Comparison of ENCODE assay signal across 2 cellular contexts in the genomic region with DNA sequence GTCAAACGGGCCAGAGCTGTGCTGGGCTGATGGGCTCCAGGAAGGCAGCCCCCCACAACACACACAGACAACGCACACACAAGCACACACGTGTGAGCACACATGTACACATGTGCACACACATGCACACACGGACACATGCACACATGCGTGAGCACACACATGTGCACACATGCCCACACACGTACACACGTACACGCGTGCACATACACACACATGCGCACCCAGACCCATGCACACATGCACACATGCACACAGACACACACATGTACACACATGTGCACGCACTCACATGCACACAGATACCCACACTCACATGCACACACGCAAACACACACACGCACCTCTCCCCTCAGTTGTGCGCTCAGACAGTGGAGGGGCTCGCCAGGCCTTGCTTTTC.
TF ChIP-seq lines count a peak whose summit lies in the region.

No MANE protein-coding gene starts in this region.

TF ChIP-seq in K562, 482 proteins besides CTCF, POLR2A, EP300 and RAD21:
- peak; percentile 93 for TF ChIP-seq ARID2 (IDR thresholded peaks at IDR 0.05)
- TF ChIP-seq NFRKB (IDR thresholded peaks at IDR 0.05; ENCODE audit: low read depth): peak; percentile 70; the same call in 1 of the 2 replicates
- TF ChIP-seq, protein P1, sequence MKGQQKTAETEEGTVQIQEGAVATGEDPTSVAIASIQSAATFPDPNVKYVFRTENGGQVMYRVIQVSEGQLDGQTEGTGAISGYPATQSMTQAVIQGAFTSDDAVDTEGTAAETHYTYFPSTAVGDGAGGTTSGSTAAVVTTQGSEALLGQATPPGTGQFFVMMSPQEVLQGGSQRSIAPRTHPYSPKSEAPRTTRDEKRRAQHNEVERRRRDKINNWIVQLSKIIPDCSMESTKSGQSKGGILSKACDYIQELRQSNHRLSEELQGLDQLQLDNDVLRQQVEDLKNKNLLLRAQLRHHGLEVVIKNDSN (CRISPR knock-in tag; IDR thresholded peaks at IDR 0.05): peak; percentile 18
- 0 out of 2 replicates have a peak, but pooled peaks have one; percentile 37 for TF ChIP-seq IRF2 (CRISPR knock-in tag; IDR thresholded peaks at IDR 0.05)
- TF ChIP-seq RBM34 (IDR thresholded peaks at IDR 0.05; ENCODE audit: borderline replicate concordance, insufficient read depth, low read length): no peak
- no peak for TF ChIP-seq ZNF717 (CRISPR knock-in tag; IDR thresholded peaks at IDR 0.05)
- TF ChIP-seq, protein P2, sequence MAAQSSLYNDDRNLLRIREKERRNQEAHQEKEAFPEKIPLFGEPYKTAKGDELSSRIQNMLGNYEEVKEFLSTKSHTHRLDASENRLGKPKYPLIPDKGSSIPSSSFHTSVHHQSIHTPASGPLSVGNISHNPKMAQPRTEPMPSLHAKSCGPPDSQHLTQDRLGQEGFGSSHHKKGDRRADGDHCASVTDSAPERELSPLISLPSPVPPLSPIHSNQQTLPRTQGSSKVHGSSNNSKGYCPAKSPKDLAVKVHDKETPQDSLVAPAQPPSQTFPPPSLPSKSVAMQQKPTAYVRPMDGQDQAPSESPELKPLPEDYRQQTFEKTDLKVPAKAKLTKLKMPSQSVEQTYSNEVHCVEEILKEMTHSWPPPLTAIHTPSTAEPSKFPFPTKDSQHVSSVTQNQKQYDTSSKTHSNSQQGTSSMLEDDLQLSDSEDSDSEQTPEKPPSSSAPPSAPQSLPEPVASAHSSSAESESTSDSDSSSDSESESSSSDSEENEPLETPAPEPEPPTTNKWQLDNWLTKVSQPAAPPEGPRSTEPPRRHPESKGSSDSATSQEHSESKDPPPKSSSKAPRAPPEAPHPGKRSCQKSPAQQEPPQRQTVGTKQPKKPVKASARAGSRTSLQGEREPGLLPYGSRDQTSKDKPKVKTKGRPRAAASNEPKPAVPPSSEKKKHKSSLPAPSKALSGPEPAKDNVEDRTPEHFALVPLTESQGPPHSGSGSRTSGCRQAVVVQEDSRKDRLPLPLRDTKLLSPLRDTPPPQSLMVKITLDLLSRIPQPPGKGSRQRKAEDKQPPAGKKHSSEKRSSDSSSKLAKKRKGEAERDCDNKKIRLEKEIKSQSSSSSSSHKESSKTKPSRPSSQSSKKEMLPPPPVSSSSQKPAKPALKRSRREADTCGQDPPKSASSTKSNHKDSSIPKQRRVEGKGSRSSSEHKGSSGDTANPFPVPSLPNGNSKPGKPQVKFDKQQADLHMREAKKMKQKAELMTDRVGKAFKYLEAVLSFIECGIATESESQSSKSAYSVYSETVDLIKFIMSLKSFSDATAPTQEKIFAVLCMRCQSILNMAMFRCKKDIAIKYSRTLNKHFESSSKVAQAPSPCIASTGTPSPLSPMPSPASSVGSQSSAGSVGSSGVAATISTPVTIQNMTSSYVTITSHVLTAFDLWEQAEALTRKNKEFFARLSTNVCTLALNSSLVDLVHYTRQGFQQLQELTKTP (IDR thresholded peaks at IDR 0.05; ENCODE audit: low read depth in 1 of 2, partially characterized antibody in 2 of 2): peak in 1 of 2 experiments; percentile 42
- 0 out of 4 replicates have a peak, but pooled peaks of 1 of the 2 experiments have one; percentile 16 for TF ChIP-seq TRIM24 (IDR thresholded peaks at IDR 0.05)
- TF ChIP-seq PHF20 (IDR thresholded peaks at IDR 0.05; ENCODE audit: partially characterized antibody): peak; percentile 88
- TF ChIP-seq LEF1 (IDR thresholded peaks at IDR 0.05): peak; percentile 58; the same call in 1 of the 2 replicates
- TF ChIP-seq KDM1A (IDR thresholded peaks at IDR 0.05): peak in 1 of 2 experiments; percentile 99; a peak in 2 of 4 replicates
- TF ChIP-seq, protein P3, sequence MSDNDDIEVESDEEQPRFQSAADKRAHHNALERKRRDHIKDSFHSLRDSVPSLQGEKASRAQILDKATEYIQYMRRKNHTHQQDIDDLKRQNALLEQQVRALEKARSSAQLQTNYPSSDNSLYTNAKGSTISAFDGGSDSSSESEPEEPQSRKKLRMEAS (CRISPR knock-in tag; IDR thresholded peaks at IDR 0.05): peak; percentile 68
- peak; percentile 9 for TF ChIP-seq ZNF146 (CRISPR knock-in tag; IDR thresholded peaks at IDR 0.05; ENCODE audit: unreplicated experiment)
- TF ChIP-seq MBD1 (CRISPR knock-in tag; IDR thresholded peaks at IDR 0.05): 0 out of 2 replicates have a peak, but pooled peaks have one; percentile 19
- no peak for TF ChIP-seq XRCC5 (IDR thresholded peaks at IDR 0.05; ENCODE audit: low read depth, low read length)
- TF ChIP-seq ZBTB43 (CRISPR knock-in tag; IDR thresholded peaks at IDR 0.05): peak; percentile 32; the same call in 1 of the 2 replicates

TF ChIP-seq in HepG2, 621 proteins besides CTCF, POLR2A, EP300 and RAD21:
- TF ChIP-seq ZNF724P (CRISPR knock-in tag; IDR thresholded peaks at IDR 0.05; ENCODE audit: borderline replicate concordance): 0 out of 2 replicates have a peak, but pooled peaks have one; percentile 10
- TF ChIP-seq MNT (IDR thresholded peaks at IDR 0.05): peak; percentile 97
- 0 out of 2 replicates have a peak, but pooled peaks have one; percentile 32 for TF ChIP-seq ZNF839 (CRISPR knock-in tag; IDR thresholded peaks at IDR 0.05; ENCODE audit: borderline replicate concordance)
- TF ChIP-seq, protein P4, sequence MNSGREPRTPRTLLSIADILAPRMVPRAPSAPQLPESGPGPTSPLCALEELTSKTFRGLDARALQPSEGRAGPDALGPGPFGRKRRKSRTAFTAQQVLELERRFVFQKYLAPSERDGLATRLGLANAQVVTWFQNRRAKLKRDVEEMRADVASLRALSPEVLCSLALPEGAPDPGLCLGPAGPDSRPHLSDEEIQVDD (CRISPR knock-in tag; IDR thresholded peaks at IDR 0.05; ENCODE audit: borderline replicate concordance): 0 out of 2 replicates have a peak, but pooled peaks have one; percentile 69
- no peak for TF ChIP-seq NR0B2 (CRISPR knock-in tag; IDR thresholded peaks at IDR 0.05)
- TF ChIP-seq, protein P5, sequence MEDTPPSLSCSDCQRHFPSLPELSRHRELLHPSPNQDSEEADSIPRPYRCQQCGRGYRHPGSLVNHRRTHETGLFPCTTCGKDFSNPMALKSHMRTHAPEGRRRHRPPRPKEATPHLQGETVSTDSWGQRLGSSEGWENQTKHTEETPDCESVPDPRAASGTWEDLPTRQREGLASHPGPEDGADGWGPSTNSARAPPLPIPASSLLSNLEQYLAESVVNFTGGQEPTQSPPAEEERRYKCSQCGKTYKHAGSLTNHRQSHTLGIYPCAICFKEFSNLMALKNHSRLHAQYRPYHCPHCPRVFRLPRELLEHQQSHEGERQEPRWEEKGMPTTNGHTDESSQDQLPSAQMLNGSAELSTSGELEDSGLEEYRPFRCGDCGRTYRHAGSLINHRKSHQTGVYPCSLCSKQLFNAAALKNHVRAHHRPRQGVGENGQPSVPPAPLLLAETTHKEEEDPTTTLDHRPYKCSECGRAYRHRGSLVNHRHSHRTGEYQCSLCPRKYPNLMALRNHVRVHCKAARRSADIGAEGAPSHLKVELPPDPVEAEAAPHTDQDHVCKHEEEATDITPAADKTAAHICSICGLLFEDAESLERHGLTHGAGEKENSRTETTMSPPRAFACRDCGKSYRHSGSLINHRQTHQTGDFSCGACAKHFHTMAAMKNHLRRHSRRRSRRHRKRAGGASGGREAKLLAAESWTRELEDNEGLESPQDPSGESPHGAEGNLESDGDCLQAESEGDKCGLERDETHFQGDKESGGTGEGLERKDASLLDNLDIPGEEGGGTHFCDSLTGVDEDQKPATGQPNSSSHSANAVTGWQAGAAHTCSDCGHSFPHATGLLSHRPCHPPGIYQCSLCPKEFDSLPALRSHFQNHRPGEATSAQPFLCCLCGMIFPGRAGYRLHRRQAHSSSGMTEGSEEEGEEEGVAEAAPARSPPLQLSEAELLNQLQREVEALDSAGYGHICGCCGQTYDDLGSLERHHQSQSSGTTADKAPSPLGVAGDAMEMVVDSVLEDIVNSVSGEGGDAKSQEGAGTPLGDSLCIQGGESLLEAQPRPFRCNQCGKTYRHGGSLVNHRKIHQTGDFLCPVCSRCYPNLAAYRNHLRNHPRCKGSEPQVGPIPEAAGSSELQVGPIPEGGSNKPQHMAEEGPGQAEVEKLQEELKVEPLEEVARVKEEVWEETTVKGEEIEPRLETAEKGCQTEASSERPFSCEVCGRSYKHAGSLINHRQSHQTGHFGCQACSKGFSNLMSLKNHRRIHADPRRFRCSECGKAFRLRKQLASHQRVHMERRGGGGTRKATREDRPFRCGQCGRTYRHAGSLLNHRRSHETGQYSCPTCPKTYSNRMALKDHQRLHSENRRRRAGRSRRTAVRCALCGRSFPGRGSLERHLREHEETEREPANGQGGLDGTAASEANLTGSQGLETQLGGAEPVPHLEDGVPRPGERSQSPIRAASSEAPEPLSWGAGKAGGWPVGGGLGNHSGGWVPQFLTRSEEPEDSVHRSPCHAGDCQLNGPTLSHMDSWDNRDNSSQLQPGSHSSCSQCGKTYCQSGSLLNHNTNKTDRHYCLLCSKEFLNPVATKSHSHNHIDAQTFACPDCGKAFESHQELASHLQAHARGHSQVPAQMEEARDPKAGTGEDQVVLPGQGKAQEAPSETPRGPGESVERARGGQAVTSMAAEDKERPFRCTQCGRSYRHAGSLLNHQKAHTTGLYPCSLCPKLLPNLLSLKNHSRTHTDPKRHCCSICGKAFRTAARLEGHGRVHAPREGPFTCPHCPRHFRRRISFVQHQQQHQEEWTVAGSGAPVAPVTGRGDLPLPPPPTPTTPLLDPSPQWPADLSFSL (CRISPR knock-in tag; IDR thresholded peaks at IDR 0.05): no peak
TF ChIP-seq in HepG2: peak in this region for 4.
